2 cellular contexts compared by ENCODE assay signal in the genomic region with DNA sequence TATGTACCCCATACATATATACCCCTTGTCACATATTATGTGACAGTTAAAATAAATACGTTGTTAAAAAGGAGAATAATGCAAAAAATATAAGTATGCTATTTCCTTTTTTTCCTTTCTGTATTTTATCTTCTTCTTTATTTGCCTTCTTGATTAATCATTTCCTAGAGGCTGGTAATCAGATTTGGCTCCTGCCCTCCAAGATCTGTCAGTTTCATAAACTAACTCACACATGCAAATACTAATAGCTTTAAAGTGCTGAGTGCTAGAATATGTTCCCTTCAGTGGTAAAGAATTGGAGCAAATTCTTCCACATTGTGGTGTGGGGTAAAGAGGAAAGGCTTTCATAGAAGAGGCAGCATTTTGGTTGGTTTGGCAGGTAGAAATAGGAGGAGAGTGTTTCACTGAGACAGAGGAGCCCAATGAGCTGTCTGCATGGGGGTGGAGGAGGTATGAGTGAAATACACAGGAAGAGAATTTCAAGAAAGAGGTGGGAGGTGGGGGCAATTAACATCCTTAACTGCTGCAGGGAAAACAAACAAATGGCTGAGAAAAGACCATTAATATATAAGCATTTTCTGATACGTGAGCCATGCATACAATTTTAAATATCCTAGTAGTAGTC.
TF ChIP-seq lines count a peak whose summit lies in the region.

No MANE protein-coding gene starts in this region.

TF ChIP-seq in HepG2, 621 proteins besides CTCF, POLR2A, EP300 and RAD21 (continued from another document):
- no peak for TF ChIP-seq FOXJ3 (CRISPR knock-in tag; IDR thresholded peaks at IDR 0.05; ENCODE audit: borderline replicate concordance)
- no peak for TF ChIP-seq ZNF431 (CRISPR knock-in tag; IDR thresholded peaks at IDR 0.05; ENCODE audit: borderline replicate concordance, low read depth)

TF ChIP-seq in endothelial cell of umbilical vein, 7 proteins besides CTCF, POLR2A, EP300 and RAD21 (continued from another document):
- peak; percentile 48 for TF ChIP-seq GATA2 (IDR thresholded peaks at IDR 0.05; ENCODE audit: insufficient read depth, insufficient read length, low read depth, low read length)
TF ChIP-seq in endothelial cell of umbilical vein: peak in this region for 1.
